Comparison of ENCODE assay signal across 2 cellular contexts in genomic region chr9:98882569-98882923, GRCh38.
TF ChIP-seq lines count a peak whose summit lies in the region.

No MANE protein-coding gene starts in this region.

TF ChIP-seq in IMR-90, 13 proteins besides CTCF, POLR2A, EP300 and RAD21:
- TF ChIP-seq MAZ (IDR thresholded peaks at IDR 0.05; ENCODE audit: borderline replicate concordance, low read depth, low read length) (no peak), CEBPB (IDR thresholded peaks at IDR 0.05; ENCODE audit: low read depth, low read length) (no peak), MXI1 (IDR thresholded peaks at IDR 0.05; ENCODE audit: borderline replicate concordance, low read depth, low read length) (no peak), BHLHE40 (IDR thresholded peaks at IDR 0.05; ENCODE audit: low read depth, low read length) (no peak), RCOR1 (IDR thresholded peaks at IDR 0.05; ENCODE audit: insufficient replicate concordance, low read length) (no peak), CHD1 (IDR thresholded peaks at IDR 0.05; ENCODE audit: low read depth, low read length) (no peak), NFE2L2 (IDR thresholded peaks at IDR 0.05; ENCODE audit: low read depth, low read length) (no peak), FOS (IDR thresholded peaks at IDR 0.05; ENCODE audit: low read depth, low read length) (no peak), SMC3 (IDR thresholded peaks at IDR 0.05; ENCODE audit: low read depth, low read length) (no peak)
- TF ChIP-seq, protein P1, sequence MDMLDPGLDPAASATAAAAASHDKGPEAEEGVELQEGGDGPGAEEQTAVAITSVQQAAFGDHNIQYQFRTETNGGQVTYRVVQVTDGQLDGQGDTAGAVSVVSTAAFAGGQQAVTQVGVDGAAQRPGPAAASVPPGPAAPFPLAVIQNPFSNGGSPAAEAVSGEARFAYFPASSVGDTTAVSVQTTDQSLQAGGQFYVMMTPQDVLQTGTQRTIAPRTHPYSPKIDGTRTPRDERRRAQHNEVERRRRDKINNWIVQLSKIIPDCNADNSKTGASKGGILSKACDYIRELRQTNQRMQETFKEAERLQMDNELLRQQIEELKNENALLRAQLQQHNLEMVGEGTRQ (IDR thresholded peaks at IDR 0.05; ENCODE audit: low read depth, low read length): no peak
- TF ChIP-seq, protein P2, sequence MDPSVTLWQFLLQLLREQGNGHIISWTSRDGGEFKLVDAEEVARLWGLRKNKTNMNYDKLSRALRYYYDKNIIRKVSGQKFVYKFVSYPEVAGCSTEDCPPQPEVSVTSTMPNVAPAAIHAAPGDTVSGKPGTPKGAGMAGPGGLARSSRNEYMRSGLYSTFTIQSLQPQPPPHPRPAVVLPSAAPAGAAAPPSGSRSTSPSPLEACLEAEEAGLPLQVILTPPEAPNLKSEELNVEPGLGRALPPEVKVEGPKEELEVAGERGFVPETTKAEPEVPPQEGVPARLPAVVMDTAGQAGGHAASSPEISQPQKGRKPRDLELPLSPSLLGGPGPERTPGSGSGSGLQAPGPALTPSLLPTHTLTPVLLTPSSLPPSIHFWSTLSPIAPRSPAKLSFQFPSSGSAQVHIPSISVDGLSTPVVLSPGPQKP (IDR thresholded peaks at IDR 0.05; ENCODE audit: borderline replicate concordance, low read depth, low read length): no peak

TF ChIP-seq in K562, 482 proteins besides CTCF, POLR2A, EP300 and RAD21:
- TF ChIP-seq ZNF511 (CRISPR knock-in tag; IDR thresholded peaks at IDR 0.05): no peak
- TF ChIP-seq HDAC2 (IDR thresholded peaks at IDR 0.05): peak; percentile 31; the same call in 1 of the 2 replicates
- peak; percentile 84 for TF ChIP-seq BCOR (IDR thresholded peaks at IDR 0.05)
- TF ChIP-seq RUNX1 (IDR thresholded peaks at IDR 0.05; ENCODE audit: low read depth): no peak
- peak; percentile 18; the same call in 1 of the 2 replicates for TF ChIP-seq SMARCA5 (IDR thresholded peaks at IDR 0.05)
- TF ChIP-seq MIER1 (IDR thresholded peaks at IDR 0.05; ENCODE audit: low read depth): no peak
- peak; percentile 84 for TF ChIP-seq ZFP36 (IDR thresholded peaks at IDR 0.05; ENCODE audit: low read depth, low read length, partially characterized antibody)
- TF ChIP-seq ESRRA (IDR thresholded peaks at IDR 0.05; ENCODE audit: borderline replicate concordance, low read depth): 0 out of 2 replicates have a peak, but pooled peaks have one; percentile 30
- no peak for TF ChIP-seq ZNF609 (CRISPR knock-in tag; IDR thresholded peaks at IDR 0.05; ENCODE audit: borderline replicate concordance)
- peak; percentile 96 for TF ChIP-seq RBM25 (IDR thresholded peaks at IDR 0.05; ENCODE audit: low read depth, low read length, severe bottlenecking)
- no peak for TF ChIP-seq ZBTB9 (CRISPR knock-in tag; IDR thresholded peaks at IDR 0.05)
- TF ChIP-seq, protein P3, sequence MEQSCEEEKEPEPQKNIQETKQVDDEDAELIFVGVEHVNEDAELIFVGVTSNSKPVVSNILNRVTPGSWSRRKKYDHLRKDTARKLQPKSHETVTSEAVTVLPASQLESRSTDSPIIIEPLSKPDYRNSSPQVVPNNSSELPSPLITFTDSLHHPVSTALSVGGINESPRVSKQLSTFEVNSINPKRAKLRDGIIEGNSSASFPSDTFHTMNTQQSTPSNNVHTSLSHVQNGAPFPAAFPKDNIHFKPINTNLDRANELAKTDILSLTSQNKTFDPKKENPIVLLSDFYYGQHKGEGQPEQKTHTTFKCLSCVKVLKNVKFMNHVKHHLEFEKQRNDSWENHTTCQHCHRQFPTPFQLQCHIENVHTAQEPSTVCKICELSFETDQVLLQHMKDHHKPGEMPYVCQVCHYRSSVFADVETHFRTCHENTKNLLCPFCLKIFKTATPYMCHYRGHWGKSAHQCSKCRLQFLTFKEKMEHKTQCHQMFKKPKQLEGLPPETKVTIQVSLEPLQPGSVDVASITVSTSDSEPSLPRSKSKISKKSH (CRISPR knock-in tag; IDR thresholded peaks at IDR 0.05): no peak
- TF ChIP-seq KDM1A (IDR thresholded peaks at IDR 0.05): peak in 1 of 2 experiments; percentile 49; a peak in 3 of 4 replicates
- TF ChIP-seq SRSF3 (IDR thresholded peaks at IDR 0.05; ENCODE audit: insufficient read depth, low read length): no peak
